In genomic region chr11:119415517-119415916, GRCh38 we compare ENCODE assay signal across 34 cellular contexts. TPM values are rescaled to one million over a fixed set of nuclear protein-coding genes. Genes with fewer than 3 reads are reported as not detected.
"Had no signal": no experiment of that assay in that cellular context is flagged by ENCODE, and none has a peak within 500 bp of the region (broad histone marks: within the 10 kb centered on the region; RNA-seq: fewer than 3 reads in every experiment).

No MANE protein-coding gene starts in this region.

- H3K36me3 ChIP-seq: ascending aorta, cardiac muscle cell, Peyer's patch, SJSA1 had no signal

- DNase-seq: activated CD4-positive, alpha-beta memory T cell treated with anti-CD3 and anti-CD28 coated beads, Interleukin-2, amount 10 ng/mL, durations not matched to agents 7 days and 5 days; activated CD4-positive, alpha-beta T cell treated with anti-CD3 and anti-CD28 coated beads for 4 hours; activated CD4-positive, alpha-beta T cell treated with anti-CD3 and anti-CD28 coated beads, Interleukin-2, amount 50 U/mL, for 1 hour; activated CD4-positive, CD25-positive, alpha-beta regulatory T cell treated with anti-CD3 and anti-CD28 coated beads, Interleukin-2, amount 50 U/mL, for 72 hours; activated CD8-positive, alpha-beta memory T cell treated with anti-CD3 and anti-CD28 coated beads for 24 hours; activated CD8-positive, alpha-beta memory T cell treated with anti-CD3 and anti-CD28 coated beads, Interleukin-2, amount 10 ng/mL, durations not matched to agents 7 days and 5 days; activated CD8-positive, alpha-beta memory T cell treated with anti-CD3 and anti-CD28 coated beads, Interleukin-2, amount 50 U/mL, for 48 hours; activated effector memory CD4-positive, alpha-beta T cell treated with anti-CD3 and anti-CD28 coated beads, Interleukin-2, amount 50 U/mL, for 16 hours; activated naive CD4-positive, alpha-beta T cell; activated naive CD4-positive, alpha-beta T cell treated with anti-CD3 and anti-CD28 coated beads, Interleukin-2, amount 50 U/mL, for 16 hours; activated naive CD8-positive, alpha-beta T cell treated with anti-CD3 and anti-CD28 coated beads for 36 hours; activated T-cell treated with anti-CD3 and anti-CD28 coated beads, Interleukin-2, amount 50 U/mL, for 48 hours; amniotic stem cell; MG63; NCI-H1048; NCI-H1105 treated with DMSO at 0.1 percent for 48 hours; NCI-H1436; NCI-H1694; NCI-H2029; NCI-H345; NCI-H524 treated with DMSO at 0.1 percent for 48 hours; NK-92 treated with Interleukin-12 subunit alpha and Interleukin-12 subunit beta, amount 100 ng/mL, for 24 hours; PC-3; Peyer's patch; RPMI8226; SHP77 treated with DMSO at 0.1 percent for 48 hours; SK-N-SH had no signal

- H3K4me1 ChIP-seq: Peyer's patch had no signal

- H3K9me3 ChIP-seq: ascending aorta, MG63, Peyer's patch, SJSA1, SK-N-SH had no signal

- H3K4me2 ChIP-seq: SK-N-SH had no signal

- H3K27me3 ChIP-seq: ascending aorta, MG63, Peyer's patch, SJSA1 had no signal

- H3K4me3 ChIP-seq: ascending aorta, cardiac muscle cell, MG63, Peyer's patch, SJSA1 had no signal

- H3K36me3 Mint-ChIP-seq: activated CD8-positive, alpha-beta memory T cell treated with anti-CD3 and anti-CD28 coated beads, Interleukin-2, amount 10 ng/mL, durations not matched to agents 7 days and 5 days had no signal

- H3K9me3 Mint-ChIP-seq: activated CD4-positive, alpha-beta memory T cell treated with anti-CD3 and anti-CD28 coated beads, Interleukin-2, amount 10 ng/mL, durations not matched to agents 7 days and 5 days; T-helper 2 cell treated with Interferon-gamma antibody and Interleukin-4, amounts not matched to agents 5 μg/mL and 100 μg/mL, for 36 hours had no signal

- H3K27ac Mint-ChIP-seq: activated CD4-positive, alpha-beta memory T cell treated with anti-CD3 and anti-CD28 coated beads, Interleukin-2, amount 10 ng/mL, durations not matched to agents 7 days and 5 days; activated CD8-positive, alpha-beta memory T cell treated with anti-CD3 and anti-CD28 coated beads, Interleukin-2, amount 10 ng/mL, durations not matched to agents 7 days and 5 days; activated naive CD8-positive, alpha-beta T cell treated with anti-CD3 and anti-CD28 coated beads for 36 hours; T-helper 1 cell treated with Interleukin-12 subunit alpha and Interleukin-12 subunit beta and Interleukin-4 antibody, amounts not matched to agents 30 μg/mL and 1 μg/mL, for 36 hours; T-helper 2 cell treated with Interferon-gamma antibody and Interleukin-4, amounts not matched to agents 5 μg/mL and 100 μg/mL, for 36 hours had no signal

- H3K27ac ChIP-seq: ascending aorta, cardiac muscle cell, Peyer's patch, SJSA1 had no signal

- H3K4me1 Mint-ChIP-seq: activated CD4-positive, alpha-beta memory T cell treated with anti-CD3 and anti-CD28 coated beads, Interleukin-2, amount 10 ng/mL, durations not matched to agents 7 days and 5 days; activated CD8-positive, alpha-beta memory T cell treated with anti-CD3 and anti-CD28 coated beads, Interleukin-2, amount 10 ng/mL, durations not matched to agents 7 days and 5 days; activated naive CD8-positive, alpha-beta T cell treated with anti-CD3 and anti-CD28 coated beads for 36 hours; central memory CD8-positive, alpha-beta T cell had no signal

- H3K9ac ChIP-seq: SK-N-SH had no signal

- H3K4me3 Mint-ChIP-seq: activated CD4-positive, alpha-beta memory T cell treated with anti-CD3 and anti-CD28 coated beads, Interleukin-2, amount 10 ng/mL, durations not matched to agents 7 days and 5 days; activated CD8-positive, alpha-beta memory T cell treated with anti-CD3 and anti-CD28 coated beads, Interleukin-2, amount 10 ng/mL, durations not matched to agents 7 days and 5 days; activated naive CD8-positive, alpha-beta T cell treated with anti-CD3 and anti-CD28 coated beads for 36 hours; central memory CD8-positive, alpha-beta T cell; T-helper 1 cell treated with Interleukin-12 subunit alpha and Interleukin-12 subunit beta and Interleukin-4 antibody, amounts not matched to agents 30 μg/mL and 1 μg/mL, for 36 hours; T-helper 2 cell treated with Interferon-gamma antibody and Interleukin-4, amounts not matched to agents 5 μg/mL and 100 μg/mL, for 36 hours had no signal

- ATAC-seq: activated CD8-positive, alpha-beta memory T cell treated with anti-CD3 and anti-CD28 coated beads, Interleukin-2, amount 10 ng/mL, durations not matched to agents 7 days and 5 days; PC-3 had no signal

RNA-seq across cellular contexts. Expression of gene THY1, which starts 7.5 kb away (rescaled TPM):
- total RNA-seq: NCI-H460, PC-3 had no signal

RNA-seq across cellular contexts. Expression of gene USP2, which starts 34.0 kb away (rescaled TPM):
- total RNA-seq: ascending aorta had no signal
